In genomic region chr20:14561733-14562132, GRCh38 we compare ENCODE assay signal across 19 cellular contexts.
DNase-seq lines count a peak whose midpoint lies in the region; ATAC-seq and TF ChIP-seq lines count a peak whose summit lies in the region.
"Had no signal": no experiment of that assay in that cellular context is flagged by ENCODE, and none has a peak within 500 bp of the region (broad histone marks: within the 10 kb centered on the region; RNA-seq: fewer than 3 reads in every experiment).

No MANE protein-coding gene starts in this region.

- H2AFZ ChIP-seq in ACC112 (ENCODE audit: low read length, unreplicated experiment) = peak overlapping the region; percentile 2

- DNase-seq in HCEC 1CT (peak; percentile 82), amniotic epithelial cell (ENCODE audit: low read depth) (peak; percentile 79), foreskin keratinocyte (no peak), NCI-H2029 treated with DMSO at 0.1 percent for 48 hours (lab: John Stamatoyannopoulos, UW) (no peak), SHP77 treated with DMSO at 0.1 percent for 48 hours (lab: John Stamatoyannopoulos, UW) (no peak), NCI-H1417 (lab: John Stamatoyannopoulos, UW) (no peak), MCF 10A (ENCODE audit: unreplicated experiment) (no peak)
- DNase-seq: activated naive CD8-positive, alpha-beta T cell treated with anti-CD3 and anti-CD28 coated beads, Interleukin-2, amount 50 U/mL, for 24 hours; effector CD4-positive, alpha-beta T cell; foreskin melanocyte; HFFc6; Karpas-422; left lung; NCI-H1417 treated with DMSO at 0.1 percent for 48 hours; RPMI8226 had no signal

- no peak overlapping the region for H3K4me3 ChIP-seq in ACC112 (ENCODE audit: low read depth, low read length)
- H3K4me3 ChIP-seq: GM12878, left lung had no signal

- TF ChIP-seq CTCF in foreskin keratinocyte (conservative IDR thresholded peaks at IDR 0.05) (peak; percentile 31), MCF 10A (IDR thresholded peaks at IDR 0.05; ENCODE audit: unreplicated experiment) (no peak)

- H3K4me3 Mint-ChIP-seq in MCF 10A (ENCODE audit: unreplicated experiment) = no peak overlapping the region
- H3K4me3 Mint-ChIP-seq: activated naive CD8-positive, alpha-beta T cell treated with anti-CD3 and anti-CD28 coated beads, Interleukin-2, amount 50 U/mL, for 24 hours; HFFc6; stimulated activated naive CD8-positive, alpha-beta T cell treated with anti-CD3 and anti-CD28 coated beads, Interleukin-15, Interleukin-2, amounts not matched to agents 100 ng/mL and 50 ng/mL, for 24 hours; type B pancreatic cell had no signal

- H3K27me3 ChIP-seq in ACC112 (ENCODE audit: insufficient read depth, low read length) (no peaks in the 10 kb centered on the region), foreskin keratinocyte (no peaks in the 10 kb centered on the region)
- H3K27me3 ChIP-seq: left lung had no signal

- CTCF ChIA-PET in MCF 10A (lab: Yijun Ruan, JAX) = interaction anchor here (0.7 to 0.8 kb wide), 3 partner anchors 8 to 929 kb away, joined by 3 to 4 read pairs (median 4); no protein-coding TSS in a partner anchor

- no peaks in the 10 kb centered on the region for H3K4me1 Mint-ChIP-seq in MCF 10A (ENCODE audit: insufficient read depth, unreplicated experiment)
- H3K4me1 Mint-ChIP-seq: activated naive CD8-positive, alpha-beta T cell treated with anti-CD3 and anti-CD28 coated beads, Interleukin-2, amount 50 U/mL, for 24 hours had no signal

- POLR2A ChIA-PET in MCF 10A (lab: Yijun Ruan, JAX) = interaction anchor here (0.6 to 1.7 kb wide), 2 partner anchors 42 to 195 kb away, joined by 3 to 5 read pairs; no protein-coding TSS in a partner anchor

- no peaks in the 10 kb centered on the region for H3K4me1 ChIP-seq in ACC112 (ENCODE audit: control insufficient read depth, insufficient read depth, low read length, unreplicated experiment)
- H3K4me1 ChIP-seq in foreskin keratinocyte = peaks cover 10% of the 10 kb centered on the region
- H3K4me1 ChIP-seq: left lung had no signal

- intact Hi-C loops in MCF 10A (cut with micrococcal nuclease) = no loop called here

- no peaks in the 10 kb centered on the region for H3K79me2 ChIP-seq in ACC112 (ENCODE audit: control insufficient read depth, insufficient read depth, low read length, unreplicated experiment)

- no peaks in the 10 kb centered on the region for H3K36me3 Mint-ChIP-seq in MCF 10A (ENCODE audit: insufficient read depth, unreplicated experiment)

- H3K27me3 Mint-ChIP-seq in MCF 10A (ENCODE audit: insufficient read depth, unreplicated experiment) = no peaks in the 10 kb centered on the region
- H3K27me3 Mint-ChIP-seq: activated naive CD8-positive, alpha-beta T cell treated with anti-CD3 and anti-CD28 coated beads, Interleukin-2, amount 50 U/mL, for 24 hours; stimulated activated naive CD8-positive, alpha-beta T cell treated with anti-CD3 and anti-CD28 coated beads, Interleukin-15, Interleukin-2, amounts not matched to agents 100 ng/mL and 50 ng/mL, for 24 hours; type B pancreatic cell had no signal

- peaks cover 6% of the 10 kb centered on the region for H3K9me3 Mint-ChIP-seq in MCF 10A (ENCODE audit: unreplicated experiment)

- H3K27ac ChIP-seq in ACC112 (ENCODE audit: low read depth, low read length) (no peak overlapping the region), foreskin keratinocyte (no peak overlapping the region)
- H3K27ac ChIP-seq: left lung had no signal

- BruUV-seq in MCF 10A (replicated peaks; lab: Mats Ljungman, UMichigan) = no TSS peak

- no peak overlapping the region for H3K27ac Mint-ChIP-seq in MCF 10A (ENCODE audit: low read depth, unreplicated experiment)
- H3K27ac Mint-ChIP-seq: activated naive CD8-positive, alpha-beta T cell treated with anti-CD3 and anti-CD28 coated beads, Interleukin-2, amount 50 U/mL, for 24 hours; HFFc6; stimulated activated naive CD8-positive, alpha-beta T cell treated with anti-CD3 and anti-CD28 coated beads, Interleukin-15, Interleukin-2, amounts not matched to agents 100 ng/mL and 50 ng/mL, for 24 hours; type B pancreatic cell had no signal

- no peak for ATAC-seq in foreskin keratinocyte
- ATAC-seq: activated naive CD8-positive, alpha-beta T cell treated with anti-CD3 and anti-CD28 coated beads, Interleukin-2, amount 50 U/mL, for 24 hours; GM12878; left lung had no signal

- H3K36me3 ChIP-seq in ACC112 (ENCODE audit: insufficient read depth, low read length) = no peaks in the 10 kb centered on the region
- H3K36me3 ChIP-seq: left lung had no signal

Comparison
In these comparisons a context has a peak if more than half of its experiments do, and no peak if none do; other contexts are left out.
1. DNase-seq: peak in HCEC 1CT (single experiment) and amniotic epithelial cell (single experiment); none in foreskin keratinocyte (0 of 2), NCI-H2029 treated with DMSO at 0.1 percent for 48 hours (single experiment), SHP77 treated with DMSO at 0.1 percent for 48 hours (single experiment), NCI-H1417 (0 of 3) and MCF 10A (single experiment).